ENCODE assay signal across 8 cellular contexts in genomic region chr14:103500148-103500990, GRCh38. TPM values are rescaled to one million over a fixed set of nuclear protein-coding genes. Genes with fewer than 3 reads are reported as not detected.
DNase-seq lines count a peak whose midpoint lies in the region; ATAC-seq and TF ChIP-seq lines count a peak whose summit lies in the region.

No MANE protein-coding gene starts in this region.

- ATAC-seq in GM18907 (IDR thresholded peaks at IDR 0.05; ENCODE audit: unreplicated experiment), result peak; percentile 52
- no peak for ATAC-seq in HG03135 (IDR thresholded peaks at IDR 0.05; ENCODE audit: unreplicated experiment)

- H3K27ac Mint-ChIP-seq in immature natural killer cell, result peak overlapping the region in 4 of 6 donors; percentile 5 to 65 (median 28)

- peak overlapping the region; percentile 59 for H3K27ac ChIP-seq in VCaP

- H3K27me3 Mint-ChIP-seq in immature natural killer cell (ENCODE audit: low read depth in 3 of 3), result peaks cover 6 to 7% (median 6%) of the 10 kb centered on the region in 3 donors

- DNase-seq in A172 (ENCODE audit: low spot score) (peak; percentile 58), NCI-H2107 treated with DMSO at 0.1 percent for 48 hours (lab: John Stamatoyannopoulos, UW; ENCODE audit: unreplicated experiment) (peak; percentile 85), brain pericyte (ENCODE audit: low read depth, low spot score) (peak; percentile 50), immature natural killer cell (peak; percentile 59 to 66 (median 65)), smooth muscle cell of the brain vasculature (ENCODE audit: low read depth, low spot score) (peak; percentile 60)

- no peaks in the 10 kb centered on the region for H3K9me3 Mint-ChIP-seq in immature natural killer cell

- TF ChIP-seq CTCF in VCaP (conservative IDR thresholded peaks at IDR 0.05), result peak; percentile 96

- peaks cover 13 to 43% (median 32%) of the 10 kb centered on the region in 3 donors for H3K36me3 Mint-ChIP-seq in immature natural killer cell

- H3K4me1 Mint-ChIP-seq in immature natural killer cell, result peaks cover 10 to 14% of the 10 kb centered on the region in 2 donors

- H3K4me3 Mint-ChIP-seq in immature natural killer cell, result no peak overlapping the region

RNA-seq across cellular contexts. Expression of gene CKB, which starts 22.3 kb away (rescaled TPM):
- total RNA-seq in A172 (2014; rRNA removed; shearing (Covaris generic)), result 13.2 and 40.3 TPM in 2 replicates
- 1 to 10 TPM in 2 of 3 donors, under 1 TPM in 1; 0.34 to 1.6 (median 1.1) TPM for polyA plus RNA-seq in immature natural killer cell

RNA-seq across cellular contexts. Expression of gene TRMT61A, which starts 28.6 kb away (rescaled TPM):
- 8.5 and 10.2 TPM in 2 replicates for total RNA-seq in A172 (2014; rRNA removed; shearing (Covaris generic))
- 1 to 10 TPM; 1.4 to 7.7 (median 5.0) TPM for polyA plus RNA-seq in immature natural killer cell
